ENCODE assay signal across 8 cellular contexts in genomic region chr10:55629792-55630490, GRCh38.
DNase-seq lines count a peak whose midpoint lies in the region; ATAC-seq and TF ChIP-seq lines count a peak whose summit lies in the region.

No MANE protein-coding gene starts in this region.

- no peak for TF ChIP-seq EP300 in gastroesophageal sphincter (IDR thresholded peaks at IDR 0.05)

- TF ChIP-seq CTCF in Peyer's patch (IDR thresholded peaks at IDR 0.05) (peak in 4 of 6 experiments; percentile 6 to 54 (median 20)), gastroesophageal sphincter (IDR thresholded peaks at IDR 0.05) (peak in 2 of 4 experiments; percentile 5 to 37)

- H3K4me1 ChIP-seq in Peyer's patch (peaks cover 0 to 5% (median 0%) of the 10 kb centered on the region in 4 donors), gastroesophageal sphincter (peaks cover 0 to 33% (median 0%) of the 10 kb centered on the region in 3 donors)
- no peaks in the 10 kb centered on the region for H3K4me1 ChIP-seq in naive thymus-derived CD4-positive, alpha-beta T cell (ENCODE audit: control insufficient read depth in 2 of 2, insufficient read depth in 2 of 2, low read length in 2 of 2)

- 2 to 3% methylated on average over 17 to 20 of the region's 21 CpGs for WGBS in gastroesophageal sphincter (ENCODE audit: low coverage in 1 of 2), 2 donors

- H3K27me3 Mint-ChIP-seq in naive thymus-derived CD4-positive, alpha-beta T cell, result peaks cover 17 to 41% (median 24%) of the 10 kb centered on the region in 5 donors

- H3K27ac ChIP-seq in Peyer's patch (no peak overlapping the region), gastroesophageal sphincter (no peak overlapping the region)
- no peak overlapping the region for H3K27ac ChIP-seq in naive thymus-derived CD4-positive, alpha-beta T cell (ENCODE audit: low read depth, low read length)

- CTCF ChIA-PET in naive thymus-derived CD4-positive, alpha-beta T cell (lab: Charles Lee), result no interaction called here

- H3K27ac Mint-ChIP-seq in naive thymus-derived CD4-positive, alpha-beta T cell, result no peak overlapping the region

- DNase-seq in Peyer's patch (no peak), globus pallidus (ENCODE audit: low spot score) (peak; percentile 20), posterior vena cava (ENCODE audit: low spot score) (peak; percentile 73), GOT3 (lab: John Stamatoyannopoulos, UW) (no peak)
- no peak for DNase-seq in naive thymus-derived CD4-positive, alpha-beta T cell

- H3K27me3 ChIP-seq in Peyer's patch, result no peaks in the 10 kb centered on the region
- no peaks in the 10 kb centered on the region for H3K27me3 ChIP-seq in naive thymus-derived CD4-positive, alpha-beta T cell (ENCODE audit: control insufficient read depth in 2 of 2, insufficient read depth in 2 of 2, low read length in 2 of 2)
- H3K27me3 ChIP-seq in gastroesophageal sphincter, result peaks cover 40% of the 10 kb centered on the region

- intact Hi-C loops in posterior vena cava (cut with DNase I), result loop anchor here in 1 of 2 donors (10.0 kb wide), 1 partner anchor 255 kb away; no protein-coding TSS in a partner anchor
- intact Hi-C loops in naive thymus-derived CD4-positive, alpha-beta T cell (cut with micrococcal nuclease), result no loop called here

- no peak for TF ChIP-seq POLR2A in Peyer's patch (IDR thresholded peaks at IDR 0.05)
- no peak for TF ChIP-seq POLR2A in gastroesophageal sphincter (IDR thresholded peaks at IDR 0.05)

- H3K36me3 ChIP-seq in Peyer's patch (no peaks in the 10 kb centered on the region), gastroesophageal sphincter (no peaks in the 10 kb centered on the region)
- no peaks in the 10 kb centered on the region for H3K36me3 ChIP-seq in naive thymus-derived CD4-positive, alpha-beta T cell (ENCODE audit: control insufficient read depth in 2 of 3, insufficient read depth in 3 of 3, low read length in 3 of 3)

- H3K9me3 ChIP-seq in Peyer's patch (no peaks in the 10 kb centered on the region), gastroesophageal sphincter (no peaks in the 10 kb centered on the region)
- H3K9me3 ChIP-seq in naive thymus-derived CD4-positive, alpha-beta T cell (ENCODE audit: control insufficient read depth in 2 of 3, low read length in 3 of 3), result no peaks in the 10 kb centered on the region

- H3K4me3 ChIP-seq in Peyer's patch, result peak overlapping the region in 2 of 4 donors; percentile 51 to 58
- no peak overlapping the region for H3K4me3 ChIP-seq in naive thymus-derived CD4-positive, alpha-beta T cell (ENCODE audit: low read length)
- peak overlapping the region in 1 of 2 donors; percentile 56 for H3K4me3 ChIP-seq in gastroesophageal sphincter

- H3K4me3 Mint-ChIP-seq in naive thymus-derived CD4-positive, alpha-beta T cell, result peak overlapping the region in 1 of 10 donors; percentile 14

- POLR2A ChIA-PET in naive thymus-derived CD4-positive, alpha-beta T cell (lab: Charles Lee), result interaction anchor here (0.6 kb wide), 1 partner anchor 11 kb away, joined by 4 read pairs; no protein-coding TSS in a partner anchor

- H3K4me1 Mint-ChIP-seq in naive thymus-derived CD4-positive, alpha-beta T cell, result peaks cover 0 to 9% (median 0%) of the 10 kb centered on the region in 7 donors

- peaks cover 0 to 27% (median 9%) of the 10 kb centered on the region in 11 donors for H3K9me3 Mint-ChIP-seq in naive thymus-derived CD4-positive, alpha-beta T cell

- peak; percentile 56 for ATAC-seq in GM21737 (IDR thresholded peaks at IDR 0.05; ENCODE audit: unreplicated experiment)
- ATAC-seq in naive thymus-derived CD4-positive, alpha-beta T cell, result no peak
- no peak for ATAC-seq in gastroesophageal sphincter
- no peak for ATAC-seq in GM21717 (IDR thresholded peaks at IDR 0.05; ENCODE audit: unreplicated experiment)

- H3K36me3 Mint-ChIP-seq in naive thymus-derived CD4-positive, alpha-beta T cell, result peaks cover 0 to 10% (median 0%) of the 10 kb centered on the region in 5 donors

Comparison
In these comparisons a context has a peak if more than half of its experiments do, and no peak if none do; other contexts are left out.
1. DNase-seq: peak in globus pallidus (single experiment) and posterior vena cava (single experiment); none in Peyer's patch (0 of 3), naive thymus-derived CD4-positive, alpha-beta T cell (0 of 9) and GOT3 (single experiment).